In the genomic region with DNA sequence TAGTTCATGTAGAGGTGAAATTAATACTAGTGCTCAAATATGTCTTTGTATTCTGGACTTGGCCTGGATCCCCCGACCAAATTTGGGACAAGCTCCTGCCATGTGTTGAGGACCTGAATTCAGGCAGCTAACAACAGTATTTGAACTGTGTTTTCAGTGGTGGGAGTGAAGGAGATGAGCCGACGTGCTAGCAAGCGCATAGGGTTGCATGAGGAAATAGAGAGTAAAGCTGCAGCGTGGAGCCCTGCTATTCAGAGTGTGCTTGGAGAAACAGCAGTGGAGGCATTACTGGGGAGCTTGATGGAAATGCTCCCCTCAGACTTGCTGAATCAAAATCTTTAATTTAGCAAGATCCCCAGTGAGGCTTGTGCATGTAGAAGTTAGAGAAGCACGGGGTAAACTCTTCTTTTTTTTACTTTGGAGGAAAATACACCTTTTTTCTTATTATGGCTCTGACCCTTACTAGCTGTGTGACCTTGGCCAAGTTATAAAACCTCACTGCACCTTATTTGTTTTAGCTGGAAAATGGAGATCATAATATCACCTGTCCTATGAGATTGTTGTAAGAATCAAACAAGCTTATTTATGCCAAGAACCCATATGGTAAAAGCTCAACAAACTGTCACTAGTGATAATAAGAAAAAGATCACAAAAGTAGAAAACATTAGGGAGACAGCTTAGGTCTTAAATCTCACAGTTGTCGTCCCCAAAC, we compare ENCODE assay signal across 1 cellular context.
TF ChIP-seq lines count a peak whose summit lies in the region.

No MANE protein-coding gene starts in this region.

TF ChIP-seq in H1, 55 proteins besides CTCF, POLR2A, EP300 and RAD21:
- TF ChIP-seq SIN3A (conservative IDR thresholded peaks at IDR 0.05 in 1 of 2, IDR thresholded peaks at IDR 0.05 in 1 of 2; ENCODE audit: low read depth in 1 of 2, low read length in 2 of 2) (no peak), CBX8 (IDR thresholded peaks at IDR 0.05; ENCODE audit: borderline replicate concordance, low read depth, low read length) (no peak), TEAD4 (IDR thresholded peaks at IDR 0.05; ENCODE audit: low read depth, low read length) (no peak), RFX5 (IDR thresholded peaks at IDR 0.05; ENCODE audit: borderline replicate concordance, low read depth, low read length) (no peak), EZH2 (IDR thresholded peaks at IDR 0.05; ENCODE audit: low read depth, low read length, severe bottlenecking) (no peak), CREB1 (IDR thresholded peaks at IDR 0.05) (no peak), MAFK (IDR thresholded peaks at IDR 0.05; ENCODE audit: low read depth, low read length) (no peak), CTBP2 (IDR thresholded peaks at IDR 0.05; ENCODE audit: borderline replicate concordance, insufficient read depth, insufficient read length, low read length) (no peak)
TF ChIP-seq in H1: peak in this region for 0.
